Comparison of ENCODE assay signal across 14 cellular contexts in genomic region chr6:109139109-109139508, GRCh38. TPM values are rescaled to one million over a fixed set of nuclear protein-coding genes. Genes with fewer than 3 reads are reported as not detected.
DNase-seq lines count a peak whose midpoint lies in the region; ATAC-seq and TF ChIP-seq lines count a peak whose summit lies in the region.
"Had no signal": no experiment of that assay in that cellular context is flagged by ENCODE, and none has a peak within 500 bp of the region (broad histone marks: within the 10 kb centered on the region; RNA-seq: fewer than 3 reads in every experiment).

No MANE protein-coding gene starts in this region.

- H3K4me1 ChIP-seq in ACC112 (ENCODE audit: control insufficient read depth, insufficient read depth, low read length, unreplicated experiment) (peaks cover 10% of the 10 kb centered on the region), IMR-90 (ENCODE audit: control insufficient read depth, insufficient read depth, low read length) (no peaks in the 10 kb centered on the region), spleen (no peaks in the 10 kb centered on the region)

- H2BK120ac ChIP-seq in IMR-90 (ENCODE audit: low read depth, low read length), result no peak overlapping the region

- H3K14ac ChIP-seq in IMR-90 (replicated peaks; ENCODE audit: low read depth, low read length), result no peak overlapping the region

- no peak overlapping the region for H4K91ac ChIP-seq in IMR-90 (ENCODE audit: insufficient read depth, low read depth, low read length)

- H4K20me1 ChIP-seq in IMR-90 (ENCODE audit: insufficient read depth, low read length), result no peaks in the 10 kb centered on the region

- peaks cover 3% of the 10 kb centered on the region for H3K36me3 Mint-ChIP-seq in T-helper 17 cell (ENCODE audit: low read depth)

- H3K27ac Mint-ChIP-seq in T-helper 17 cell, result no peak overlapping the region
- H3K27ac Mint-ChIP-seq: activated CD8-positive, alpha-beta T cell treated with anti-CD3 and anti-CD28 coated beads, Interleukin-2, amount 10 ng/mL, durations not matched to agents 7 days and 5 days had no signal

- no peak for TF ChIP-seq RAD21 in IMR-90 (IDR thresholded peaks at IDR 0.05; ENCODE audit: low read length)

- H4K5ac ChIP-seq in IMR-90 (ENCODE audit: low read depth, low read length), result no peak overlapping the region

- H3K18ac ChIP-seq in IMR-90 (ENCODE audit: low read depth, low read length), result no peak overlapping the region

- H2AK9ac ChIP-seq in IMR-90 (replicated peaks; ENCODE audit: low read depth, low read length, poor library complexity), result no peak overlapping the region

- ATAC-seq in IMR-90 (ENCODE audit: low read depth) (no peak; the same call in 1 of the 2 replicates), T-helper 17 cell (no peak)
- ATAC-seq: activated CD8-positive, alpha-beta T cell treated with anti-CD3 and anti-CD28 coated beads, Interleukin-2, amount 10 ng/mL, durations not matched to agents 7 days and 5 days; stimulated activated naive CD8-positive, alpha-beta T cell treated with anti-CD3 and anti-CD28 coated beads, Interleukin-15, Interleukin-2, amounts not matched to agents 100 U/mL and 50 U/mL, for 24 hours had no signal

- no peak overlapping the region for H3K9ac ChIP-seq in IMR-90 (ENCODE audit: low read depth, low read length)

- no peaks in the 10 kb centered on the region for H3K9me3 ChIP-seq in IMR-90 (ENCODE audit: control insufficient read depth, insufficient read depth, low read length)
- H3K9me3 ChIP-seq in WERI-Rb-1 (ENCODE audit: severe bottlenecking), result no peaks in the 10 kb centered on the region
- H3K9me3 ChIP-seq in T-helper 17 cell (ENCODE audit: control insufficient read depth, low read length, poor library complexity, severe bottlenecking), result no peaks in the 10 kb centered on the region
- H3K9me3 ChIP-seq in spleen, result peaks cover 0 to 4% (median 0%) of the 10 kb centered on the region in 8 donors

- H3K36me3 ChIP-seq in ACC112 (ENCODE audit: insufficient read depth, low read length) (0 out of 2 replicates have a peak, but pooled peaks cover 3% of the 10 kb centered on the region), IMR-90 (ENCODE audit: control insufficient read depth, insufficient read depth, low read length) (0 out of 2 replicates have a peak, but pooled peaks cover 1% of the 10 kb centered on the region), WERI-Rb-1 (peaks cover 4% of the 10 kb centered on the region), spleen (peaks cover 0 to 14% (median 3%) of the 10 kb centered on the region in 6 donors)

- no peak overlapping the region for H2BK20ac ChIP-seq in IMR-90 (ENCODE audit: low read depth, low read length)

- WGBS in IMR-90 (ENCODE audit: extremely low coverage in 2 of 2, insufficient read length in 1 of 2), 2 experiments, result 100% methylated on average over 2 of the region's 6 CpGs; no CpG with 5 or more reads in 1 of the 2 experiments
- 82 to 93% (median 88%) methylated on average over 6 of the region's 6 CpGs for WGBS in spleen, 5 donors

- DNase-seq in IMR-90 (peak; percentile 50), astrocyte of the spinal cord (ENCODE audit: low read depth, low spot score) (peak; percentile 48), fibroblast of villous mesenchyme (ENCODE audit: low read depth) (peak; percentile 32), WERI-Rb-1 (no peak), T-helper 17 cell (no peak), SK-N-DZ (ENCODE audit: low spot score) (no peak), spleen (no peak)
- DNase-seq: activated CD8-positive, alpha-beta T cell treated with anti-CD3 and anti-CD28 coated beads, Interleukin-2, amount 10 ng/mL, durations not matched to agents 7 days and 5 days; erythroblast; KBM-7; NCI-H1417; posterior cingulate gyrus; stimulated activated naive CD8-positive, alpha-beta T cell treated with anti-CD3 and anti-CD28 coated beads, Interleukin-15, Interleukin-2, amounts not matched to agents 100 U/mL and 50 U/mL, for 24 hours had no signal

- no peak for TF ChIP-seq POLR2A in IMR-90 (IDR thresholded peaks at IDR 0.05; ENCODE audit: low read depth, low read length)
- no peak for TF ChIP-seq POLR2A in spleen (IDR thresholded peaks at IDR 0.05)

- no peak overlapping the region for H3K23ac ChIP-seq in IMR-90 (ENCODE audit: low read depth, low read length)

- no peaks in the 10 kb centered on the region for H3K9me1 ChIP-seq in IMR-90 (ENCODE audit: insufficient read depth, low read length)

- H3K27ac ChIP-seq in ACC112 (ENCODE audit: low read depth, low read length) (peak overlapping the region; percentile 58), IMR-90 (ENCODE audit: insufficient read depth, low read length) (no peak overlapping the region), WERI-Rb-1 (no peak overlapping the region), spleen (no peak overlapping the region)

- H3K56ac ChIP-seq in IMR-90 (ENCODE audit: extremely low read depth, insufficient read depth, low read length), result no peak overlapping the region

- H2AFZ ChIP-seq in ACC112 (ENCODE audit: low read length, unreplicated experiment), result no peak overlapping the region
- no peak overlapping the region for H2AFZ ChIP-seq in IMR-90 (replicated peaks; ENCODE audit: low read length, poor library complexity)

- H3K4me3 Mint-ChIP-seq in T-helper 17 cell, result no peak overlapping the region
- H3K4me3 Mint-ChIP-seq: activated CD8-positive, alpha-beta T cell treated with anti-CD3 and anti-CD28 coated beads, Interleukin-2, amount 10 ng/mL, durations not matched to agents 7 days and 5 days had no signal

- H2AK5ac ChIP-seq in IMR-90 (ENCODE audit: low read depth, low read length), result no peak overlapping the region

- H3K27me3 ChIP-seq in ACC112 (ENCODE audit: insufficient read depth, low read length) (no peaks in the 10 kb centered on the region), IMR-90 (ENCODE audit: control insufficient read depth, insufficient read depth, low read length) (no peaks in the 10 kb centered on the region), WERI-Rb-1 (ENCODE audit: insufficient read depth, low read depth, severe bottlenecking) (no peaks in the 10 kb centered on the region), spleen (replicated peaks in 1 of 7) (no peaks in the 10 kb centered on the region)

- no peak for TF ChIP-seq CTCF in IMR-90 (conservative IDR thresholded peaks at IDR 0.05; ENCODE audit: low read depth, low read length)
- TF ChIP-seq CTCF in astrocyte of the spinal cord (IDR thresholded peaks at IDR 0.05; ENCODE audit: low read depth, low read length), result no peak
- no peak for TF ChIP-seq CTCF in fibroblast of villous mesenchyme (IDR thresholded peaks at IDR 0.05; ENCODE audit: insufficient read depth, low read depth, low read length)
- TF ChIP-seq CTCF in WERI-Rb-1 (IDR thresholded peaks at IDR 0.05; ENCODE audit: low read depth, low read length), result no peak
- TF ChIP-seq CTCF in spleen (IDR thresholded peaks at IDR 0.05 in 8 of 11, conservative IDR thresholded peaks at IDR 0.05 in 3 of 11), result no peak

- no peaks in the 10 kb centered on the region for H3K27me3 Mint-ChIP-seq in T-helper 17 cell

- no peaks in the 10 kb centered on the region for H3K79me2 ChIP-seq in ACC112 (ENCODE audit: control insufficient read depth, insufficient read depth, low read length, unreplicated experiment)

- H2BK15ac ChIP-seq in IMR-90 (ENCODE audit: low read depth, low read length), result no peak overlapping the region

- intact Hi-C loops in IMR-90 (cut with micrococcal nuclease), result no loop called here
- intact Hi-C loops in spleen (cut with DNase I; ENCODE audit: low total_unique reads), result no loop called here

- H3K4me1 Mint-ChIP-seq in T-helper 17 cell, result peaks cover 2% of the 10 kb centered on the region

- POLR2A ChIA-PET in IMR-90 (lab: Charles Lee; ENCODE audit: unreplicated experiment), result no interaction called here

- CTCF ChIA-PET in IMR-90 (lab: Yijun Ruan, JAX), result no interaction called here

- no peak overlapping the region for H3K4me2 ChIP-seq in IMR-90 (ENCODE audit: low read depth, low read length)

- no peak overlapping the region for H3K4me3 ChIP-seq in ACC112 (ENCODE audit: low read depth, low read length)
- no peak overlapping the region for H3K4me3 ChIP-seq in IMR-90 (ENCODE audit: insufficient read depth, low read depth, low read length)
- H3K4me3 ChIP-seq in astrocyte of the spinal cord (ENCODE audit: low read depth, low read length), result no peak overlapping the region
- no peak overlapping the region for H3K4me3 ChIP-seq in fibroblast of villous mesenchyme (ENCODE audit: low read depth, low read length)
- H3K4me3 ChIP-seq in WERI-Rb-1 (ENCODE audit: low read depth, low read length), result no peak overlapping the region
- H3K4me3 ChIP-seq in spleen, result no peak overlapping the region

- H3K4ac ChIP-seq in IMR-90 (ENCODE audit: low read depth, low read length), result no peak overlapping the region

- dilution Hi-C loops in IMR-90 (cut with HindIII; ENCODE audit: low sequenced_read_pairs, unreplicated experiment), result no loop called here

- in situ Hi-C loops in IMR-90 (cut with MboI; ENCODE audit: low sequenced_read_pairs) (no loop called here), astrocyte of the spinal cord (cut with HindIII; ENCODE audit: low sequenced_read_pairs) (no loop called here)

- H2BK5ac ChIP-seq in IMR-90 (ENCODE audit: low read depth, low read length, poor library complexity, severe bottlenecking), result no peak overlapping the region

- peaks cover 4 to 8% of the 10 kb centered on the region in 2 experiments; a peak in 3 of 4 replicates for H3K79me1 ChIP-seq in IMR-90 (ENCODE audit: low read depth in 1 of 2, low read length in 2 of 2)

- H4K8ac ChIP-seq in IMR-90 (ENCODE audit: low read depth in 2 of 2, low read length in 2 of 2), result no peak overlapping the region

- no TSS peak for BruUV-seq in IMR-90 (replicated peaks; lab: Mats Ljungman, UMichigan)

TF ChIP-seq in IMR-90, 13 proteins besides CTCF, POLR2A, EP300 and RAD21 (continues in another document):
- no peak for TF ChIP-seq MXI1 (IDR thresholded peaks at IDR 0.05; ENCODE audit: borderline replicate concordance, low read depth, low read length)

RNA-seq across cellular contexts. Expression of gene CEP57L1, which starts 43.8 kb away (rescaled TPM):
- total RNA-seq in IMR-90 (2012; rRNA removed) (21.9 and 28.3 TPM in 2 replicates), fibroblast of villous mesenchyme (29.0 and 43.6 TPM in 2 replicates), T-helper 17 cell (1 to 10 TPM; 4.6 to 9.7 TPM), spleen (10 to 100 TPM in 6 of 7 donors, 1 to 10 TPM in 1; 8.9 to 28.7 (median 13.1) TPM)
- polyA plus RNA-seq in IMR-90 (2012; rRNA removed) (10.3 and 11.2 TPM in 2 replicates), spleen (1 to 10 TPM; 5.1 to 5.6 (median 5.5) TPM)
- 2.8 and 5.8 TPM in 2 replicates for polyA plus RNA-seq in IMR-90 (2012; cell fraction: cytosol; rRNA removed)
- polyA plus RNA-seq in IMR-90 (2012; cell fraction: nucleus; rRNA removed; ENCODE audit: low replicate concordance), result 2.5 and 11.0 TPM in 2 replicates
- 22.5 and 39.5 TPM in 2 replicates for polyA plus RNA-seq in SK-N-DZ (2014; cell fraction: cytosol; rRNA removed)
- polyA plus RNA-seq in SK-N-DZ (2014; cell fraction: nucleus; rRNA removed), result 26.5 and 29.0 TPM in 2 replicates

RNA-seq across cellular contexts. Expression of gene SESN1, which starts 44.5 kb away (rescaled TPM):
- total RNA-seq in IMR-90 (2012; rRNA removed), result 16.7 and 18.6 TPM in 2 replicates
- polyA plus RNA-seq in IMR-90 (2012; rRNA removed), result 8.0 and 9.7 TPM in 2 replicates
- polyA plus RNA-seq in IMR-90 (2012; cell fraction: cytosol; rRNA removed), result 2.1 and 3.0 TPM in 2 replicates
- 3.6 and 25.8 TPM in 2 replicates for polyA plus RNA-seq in IMR-90 (2012; cell fraction: nucleus; rRNA removed; ENCODE audit: low replicate concordance)
- total RNA-seq in fibroblast of villous mesenchyme, result 12.6 and 29.4 TPM in 2 replicates
- 10 to 100 TPM; 69.6 to 97.3 TPM for total RNA-seq in T-helper 17 cell
- 9.5 and 11.2 TPM in 2 replicates for polyA plus RNA-seq in SK-N-DZ (2014; cell fraction: cytosol; rRNA removed)
- 11.6 and 16.1 TPM in 2 replicates for polyA plus RNA-seq in SK-N-DZ (2014; cell fraction: nucleus; rRNA removed)
- 100 to 1,000 TPM in 2 of 7 donors, 10 to 100 TPM in 5; 26.8 to 115 (median 65.9) TPM for total RNA-seq in spleen
- polyA plus RNA-seq in spleen, result 10 to 100 TPM; 32.4 to 55.3 (median 33.8) TPM

Comparison
In these comparisons a context has a peak if more than half of its experiments do, and no peak if none do; other contexts are left out.
1. DNase-seq: peak in IMR-90 (single experiment), astrocyte of the spinal cord (single experiment) and fibroblast of villous mesenchyme (single experiment); none in WERI-Rb-1 (single experiment), T-helper 17 cell (0 of 3), SK-N-DZ (single experiment) and spleen (single experiment).